ENCODE assay signal across 8 cellular contexts in the genomic region with DNA sequence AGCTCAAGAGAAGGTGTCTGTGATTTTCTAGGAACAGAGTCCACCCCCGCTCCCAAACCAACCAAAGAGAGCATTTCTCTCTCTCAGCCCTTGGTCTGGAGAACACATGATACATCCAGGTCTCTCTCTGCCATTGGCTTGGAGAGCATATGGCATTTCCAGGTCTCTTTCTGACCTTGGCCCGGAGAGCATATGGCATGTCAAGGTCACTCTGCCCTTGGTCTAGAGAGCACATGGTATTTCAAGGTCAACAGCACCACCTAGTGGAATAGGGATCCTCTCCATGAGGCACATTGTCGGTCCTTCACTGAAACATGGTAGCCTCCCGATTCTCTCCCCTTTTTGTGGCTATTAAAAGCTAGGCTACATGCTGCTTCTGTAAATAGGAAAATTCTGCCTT.
A peak's percentile ranks its signal among the peaks of the same experiment; 100 is the strongest.
DNase-seq lines count a peak whose midpoint lies in the region; ATAC-seq and TF ChIP-seq lines count a peak whose summit lies in the region.

No MANE protein-coding gene starts in this region.

- H3K9ac ChIP-seq in neural progenitor cell = no peak overlapping the region

- no peaks in the 10 kb centered on the region for H3K4me1 Mint-ChIP-seq in neural progenitor cell

- H3K4me2 ChIP-seq in neural progenitor cell = no peak overlapping the region

- H3K27ac ChIP-seq in WERI-Rb-1 (no peak overlapping the region), neural progenitor cell (no peak overlapping the region)

- H3F3A ChIP-seq in neural progenitor cell (ENCODE audit: low read depth) = no peaks in the 10 kb centered on the region

- H2AFZ ChIP-seq in neural progenitor cell (replicated peaks) = no peak overlapping the region

- H3K27ac Mint-ChIP-seq in neural progenitor cell = no peak overlapping the region

- no peak for ATAC-seq in HG03045 (IDR thresholded peaks at IDR 0.05; ENCODE audit: unreplicated experiment)

- TF ChIP-seq CTCF in WERI-Rb-1 (IDR thresholded peaks at IDR 0.05; ENCODE audit: low read depth, low read length) (peak; percentile 65), neural progenitor cell (IDR thresholded peaks at IDR 0.05) (peak; percentile 56)

- TF ChIP-seq RAD21 in Ishikawa (IDR thresholded peaks at IDR 0.05; ENCODE audit: low read depth) = peak; percentile 76

- no peak for TF ChIP-seq EP300 in Ishikawa (IDR thresholded peaks at IDR 0.05; ENCODE audit: borderline replicate concordance)

- H3K9me3 ChIP-seq in WERI-Rb-1 (ENCODE audit: severe bottlenecking) (peaks cover 3% of the 10 kb centered on the region), neural progenitor cell (ENCODE audit: low read depth) (no peaks in the 10 kb centered on the region)

- H3K27me3 ChIP-seq in WERI-Rb-1 (ENCODE audit: insufficient read depth, low read depth, severe bottlenecking) = peaks cover 3% of the 10 kb centered on the region
- no peaks in the 10 kb centered on the region for H3K27me3 ChIP-seq in neural progenitor cell

- H3K9me3 Mint-ChIP-seq in neural progenitor cell = no peaks in the 10 kb centered on the region

- H3K4me3 ChIP-seq in WERI-Rb-1 (ENCODE audit: low read depth, low read length) = no peak overlapping the region
- H3K4me3 ChIP-seq in neural progenitor cell = no peak overlapping the region

- H3K27me3 Mint-ChIP-seq in neural progenitor cell (ENCODE audit: insufficient read depth, low read depth) = peaks cover 3% of the 10 kb centered on the region

- H3K4me1 ChIP-seq in neural progenitor cell = no peaks in the 10 kb centered on the region

- H3K79me2 ChIP-seq in neural progenitor cell (ENCODE audit: low read depth) = no peaks in the 10 kb centered on the region

- H4K20me1 ChIP-seq in neural progenitor cell (ENCODE audit: low read depth) = no peaks in the 10 kb centered on the region

- no peaks in the 10 kb centered on the region for H3K36me3 Mint-ChIP-seq in neural progenitor cell

- H3K36me3 ChIP-seq in WERI-Rb-1 (no peaks in the 10 kb centered on the region), neural progenitor cell (no peaks in the 10 kb centered on the region)

- DNase-seq in activated CD4-positive, alpha-beta T cell treated with anti-CD3 and anti-CD28 coated beads for 48 hours = peak; percentile 11
- no peak for DNase-seq in activated CD4-positive, alpha-beta T cell treated with anti-CD3 and anti-CD28 coated beads for 4 hours
- DNase-seq in WERI-Rb-1 = peak; percentile 14
- DNase-seq in neural progenitor cell (ENCODE audit: low spot score) = peak; percentile 52
- no peak for DNase-seq in T-helper 9 cell
- DNase-seq in NK-92 (lab: John Stamatoyannopoulos, UW; ENCODE audit: unreplicated experiment) = no peak

- no peak overlapping the region for H3K4me3 Mint-ChIP-seq in neural progenitor cell

TF ChIP-seq in Ishikawa, 13 proteins besides CTCF, POLR2A, EP300 and RAD21:
- TF ChIP-seq FOXM1 (IDR thresholded peaks at IDR 0.05; ENCODE audit: borderline replicate concordance, low read depth) = no peak
- TF ChIP-seq, protein P1, sequence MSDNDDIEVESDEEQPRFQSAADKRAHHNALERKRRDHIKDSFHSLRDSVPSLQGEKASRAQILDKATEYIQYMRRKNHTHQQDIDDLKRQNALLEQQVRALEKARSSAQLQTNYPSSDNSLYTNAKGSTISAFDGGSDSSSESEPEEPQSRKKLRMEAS (IDR thresholded peaks at IDR 0.05) = peak; percentile 33; the same call in 1 of the 2 replicates
- no peak for TF ChIP-seq ZBTB7A (IDR thresholded peaks at IDR 0.05; ENCODE audit: low read depth)

Comparison
In these comparisons a context has a peak if more than half of its experiments do, and no peak if none do; other contexts are left out.
1. DNase-seq: peak in activated CD4-positive, alpha-beta T cell treated with anti-CD3 and anti-CD28 coated beads for 48 hours (single experiment), WERI-Rb-1 (single experiment) and neural progenitor cell (single experiment); none in activated CD4-positive, alpha-beta T cell treated with anti-CD3 and anti-CD28 coated beads for 4 hours (0 of 2), T-helper 9 cell (single experiment) and NK-92 (single experiment).